ENCODE assay signal across 10 cellular contexts in the genomic region with DNA sequence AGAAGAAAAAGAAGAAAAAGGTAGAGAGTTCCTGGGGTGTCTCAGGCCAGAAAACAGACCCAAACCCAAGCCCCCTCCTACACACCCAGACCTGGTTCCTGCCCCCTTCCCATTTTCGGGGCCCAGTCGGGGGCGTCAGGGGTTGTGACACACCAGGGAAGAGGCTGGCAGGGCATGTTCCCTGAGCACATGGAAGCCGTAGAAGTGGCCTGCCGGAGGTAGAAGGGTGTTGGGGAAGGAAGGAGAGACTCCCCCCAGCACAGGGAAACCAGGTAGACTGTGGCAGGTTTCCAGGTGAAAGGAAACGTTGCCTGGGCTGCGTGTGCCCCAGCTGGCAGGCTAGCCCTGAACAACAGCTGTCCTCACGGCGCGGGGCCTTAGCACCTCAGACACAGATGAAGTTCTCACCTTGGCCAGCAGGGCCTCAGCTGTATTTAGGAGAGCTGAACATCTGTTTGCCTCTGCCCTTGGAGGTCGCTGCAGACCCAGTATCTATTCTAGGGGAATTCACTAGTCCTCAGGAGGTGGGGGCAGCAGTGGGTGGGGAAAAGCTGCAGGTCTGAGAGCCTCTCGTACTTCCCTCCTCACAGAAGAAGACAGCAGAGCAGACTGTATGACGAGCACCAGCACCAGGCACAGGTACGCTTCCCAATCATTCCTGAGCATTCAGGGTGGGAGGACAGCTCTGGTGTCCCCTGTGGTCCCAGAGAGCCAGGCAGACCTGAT. TPM values are rescaled to one million over a fixed set of nuclear protein-coding genes. Genes with fewer than 3 reads are reported as not detected.
DNase-seq lines count a peak whose midpoint lies in the region; ATAC-seq, FAIRE-seq and TF ChIP-seq lines count a peak whose summit lies in the region.
"Had no signal": no experiment of that assay in that cellular context is flagged by ENCODE, and none has a peak within 500 bp of the region (broad histone marks: within the 10 kb centered on the region; RNA-seq: fewer than 3 reads in every experiment).

No MANE protein-coding gene starts in this region.

- H3K9me3 Mint-ChIP-seq in IgD-negative memory B cell (no peaks in the 10 kb centered on the region), endothelial cell (ENCODE audit: unreplicated experiment) (no peaks in the 10 kb centered on the region)

- H3K4me3 Mint-ChIP-seq in IgD-negative memory B cell (peak overlapping the region; percentile 9 to 97 (median 54)), endothelial cell (ENCODE audit: unreplicated experiment) (no peak overlapping the region)

- peaks cover 8% of the 10 kb centered on the region for H3K36me3 Mint-ChIP-seq in IgD-negative memory B cell
- H3K36me3 Mint-ChIP-seq in endothelial cell (ENCODE audit: low read depth, unreplicated experiment) = peaks cover 40% of the 10 kb centered on the region

- TF ChIP-seq POLR2A in GM12891 (IDR thresholded peaks at IDR 0.05; ENCODE audit: low read depth, low read length) (peak; percentile 85), gastrocnemius medialis (IDR thresholded peaks at IDR 0.05) (no peak)

- peak; percentile 94 for FAIRE-seq in GM12891 (lab: Jason Lieb, UNC)
- FAIRE-seq: islet of Langerhans had no signal

- H3K4me3 ChIP-seq in gastrocnemius medialis = no peak overlapping the region
- H3K4me3 ChIP-seq: SJCRH30 had no signal

- H3K27me3 ChIP-seq in gastrocnemius medialis = no peaks in the 10 kb centered on the region
- H3K27me3 ChIP-seq: SJCRH30 had no signal

- H3K4me1 Mint-ChIP-seq in IgD-negative memory B cell = peaks cover 24 to 35% (median 32%) of the 10 kb centered on the region in 3 donors
- H3K4me1 Mint-ChIP-seq in endothelial cell (ENCODE audit: unreplicated experiment) = peaks cover 27% of the 10 kb centered on the region

- H3K27ac Mint-ChIP-seq in IgD-negative memory B cell (peak overlapping the region; percentile 93 to 100 (median 97)), endothelial cell (ENCODE audit: unreplicated experiment) (no peak overlapping the region)

- TF ChIP-seq CTCF in endothelial cell (IDR thresholded peaks at IDR 0.05; ENCODE audit: unreplicated experiment) (peak; percentile 53), gastrocnemius medialis (IDR thresholded peaks at IDR 0.05 in 4 of 5, conservative IDR thresholded peaks at IDR 0.05 in 1 of 5) (no peak)

- H3K9me3 ChIP-seq in gastrocnemius medialis = no peaks in the 10 kb centered on the region
- H3K9me3 ChIP-seq: SJCRH30 had no signal

- H3K27me3 Mint-ChIP-seq in IgD-negative memory B cell = no peaks in the 10 kb centered on the region
- peaks cover 10% of the 10 kb centered on the region for H3K27me3 Mint-ChIP-seq in endothelial cell (ENCODE audit: unreplicated experiment)

- in situ Hi-C loops in gastrocnemius medialis (cut with MboI; ENCODE audit: low sequenced_read_pairs in 4 of 4) = no loop called here

- no peak overlapping the region for H3K27ac ChIP-seq in gastrocnemius medialis
- H3K27ac ChIP-seq: SJCRH30 had no signal

- intact Hi-C loops in gastrocnemius medialis (cut with DNase I; ENCODE audit: low total_unique reads) = no loop called here

- peak; percentile 49 for ATAC-seq in GM21515 (IDR thresholded peaks at IDR 0.05; ENCODE audit: unreplicated experiment)
- no peak for ATAC-seq in gastrocnemius medialis

- H3K36me3 ChIP-seq in gastrocnemius medialis = peaks cover 0 to 72% of the 10 kb centered on the region in 2 donors

- no peaks in the 10 kb centered on the region for H3K4me1 ChIP-seq in gastrocnemius medialis
- H3K4me1 ChIP-seq: SJCRH30 had no signal

- DNase-seq in GM12891 (ENCODE audit: insufficient read length, low spot score) (peak; percentile 62), endothelial cell (ENCODE audit: low spot score) (peak; percentile 49), NCI-H748 treated with DMSO at 0.1 percent for 48 hours (lab: John Stamatoyannopoulos, UW) (no peak), gastrocnemius medialis (no peak), middle frontal gyrus (ENCODE audit: extremely low spot score, low spot score) (no peak), SK-N-DZ (ENCODE audit: low spot score) (no peak)

TF ChIP-seq in GM12891, 5 proteins besides CTCF, POLR2A, EP300 and RAD21:
- TF ChIP-seq POLR2AphosphoS5 (IDR thresholded peaks at IDR 0.05; ENCODE audit: low read depth, low read length) = peak; percentile 85
- peak; percentile 16 for TF ChIP-seq PAX5 (IDR thresholded peaks at IDR 0.05; ENCODE audit: insufficient read depth, low read length, severe bottlenecking)
- TF ChIP-seq SPI1 (IDR thresholded peaks at IDR 0.05; ENCODE audit: low read depth, low read length) = no peak
- TF ChIP-seq TAF1 (IDR thresholded peaks at IDR 0.05; ENCODE audit: low read depth, low read length) = peak; percentile 35; the same call in 1 of the 2 replicates
- no peak; the same call in none of the 2 replicates for TF ChIP-seq POU2F2 (IDR thresholded peaks at IDR 0.05; ENCODE audit: low read depth, low read length)

RNA-seq across cellular contexts. Expression of gene CD74, which starts 14.1 kb away (rescaled TPM):
- polyA plus RNA-seq in GM12891 (2012; ENCODE audit: low read depth, missing spikeins) = 7,750 TPM
- polyA plus RNA-seq in IgD-negative memory B cell = 29,718 TPM
- total RNA-seq in endothelial cell (ENCODE audit: unreplicated experiment) = 170 TPM
- 100 to 1,000 TPM; 123 to 291 (median 160) TPM for total RNA-seq in gastrocnemius medialis
- 28.0 and 54.1 TPM in 2 replicates for polyA plus RNA-seq in SK-N-DZ (2014; cell fraction: cytosol; rRNA removed)
- 6.8 and 10.0 TPM in 2 replicates for polyA plus RNA-seq in SK-N-DZ (2014; cell fraction: nucleus; rRNA removed)

RNA-seq across cellular contexts. Expression of gene TCOF1, which starts 41.1 kb away (rescaled TPM):
- 22.5 TPM for polyA plus RNA-seq in GM12891 (2012; ENCODE audit: low read depth, missing spikeins)
- 26.4 TPM for polyA plus RNA-seq in IgD-negative memory B cell
- 41.5 TPM for total RNA-seq in endothelial cell (ENCODE audit: unreplicated experiment)
- total RNA-seq in gastrocnemius medialis = 10 to 100 TPM; 22.1 to 31.7 (median 27.1) TPM
- 39.6 and 55.9 TPM in 2 replicates for polyA plus RNA-seq in SK-N-DZ (2014; cell fraction: cytosol; rRNA removed)
- polyA plus RNA-seq in SK-N-DZ (2014; cell fraction: nucleus; rRNA removed) = 39.1 and 55.0 TPM in 2 replicates

RNA-seq across cellular contexts. Expression of gene RPS14, which starts 50.9 kb away (rescaled TPM):
- 5,398 TPM for polyA plus RNA-seq in GM12891 (2012; ENCODE audit: low read depth, missing spikeins)
- 7,694 TPM for polyA plus RNA-seq in IgD-negative memory B cell
- total RNA-seq in endothelial cell (ENCODE audit: unreplicated experiment) = 2,784 TPM
- 1,000 to 10,000 TPM; 1,865 to 2,215 (median 2,024) TPM for total RNA-seq in gastrocnemius medialis
- 5,679 and 6,004 TPM in 2 replicates for polyA plus RNA-seq in SK-N-DZ (2014; cell fraction: cytosol; rRNA removed)
- polyA plus RNA-seq in SK-N-DZ (2014; cell fraction: nucleus; rRNA removed) = 3,074 and 3,420 TPM in 2 replicates

Comparison
In these comparisons a context has a peak if more than half of its experiments do, and no peak if none do; other contexts are left out.
1. DNase-seq: peak in GM12891 (single experiment) and endothelial cell (single experiment); none in NCI-H748 treated with DMSO at 0.1 percent for 48 hours (single experiment), gastrocnemius medialis (0 of 2), middle frontal gyrus (single experiment) and SK-N-DZ (single experiment).